Comparison of ENCODE assay signal across 1 cellular context in the genomic region with DNA sequence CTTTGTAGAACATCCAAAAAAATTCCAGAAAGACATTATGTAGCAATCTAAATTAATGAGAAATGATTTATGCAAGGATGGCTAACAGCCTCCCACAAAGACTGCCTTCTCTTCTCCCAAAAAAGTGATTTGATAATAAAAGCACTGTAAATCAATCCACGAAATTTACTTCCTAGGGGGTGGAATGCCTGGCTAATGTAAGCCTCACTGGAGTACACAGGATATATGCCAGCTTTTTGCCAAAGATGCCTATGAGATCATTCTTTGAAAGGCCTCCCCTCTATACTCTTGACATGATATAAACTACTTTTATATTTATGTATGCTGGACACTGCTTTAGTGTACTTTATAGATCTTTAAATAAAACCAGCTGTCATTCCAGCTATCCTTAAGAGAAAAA.
TF ChIP-seq lines count a peak whose summit lies in the region.

No MANE protein-coding gene starts in this region.

TF ChIP-seq in GM23338, 12 proteins besides CTCF, POLR2A, EP300 and RAD21 (continued from another document):
- TF ChIP-seq STAT1 (IDR thresholded peaks at IDR 0.05; ENCODE audit: unreplicated experiment) (no peak), ZNF114 (CRISPR knock-in tag; IDR thresholded peaks at IDR 0.05) (no peak), JUNB (IDR thresholded peaks at IDR 0.05; ENCODE audit: unreplicated experiment) (no peak), ZNF331 (CRISPR knock-in tag; IDR thresholded peaks at IDR 0.05; ENCODE audit: low read depth) (no peak), POLR2AphosphoS5 (IDR thresholded peaks at IDR 0.05; ENCODE audit: low read depth) (no peak), EZH2 (IDR thresholded peaks at IDR 0.05; ENCODE audit: low read depth, unreplicated experiment) (no peak)
- TF ChIP-seq, protein P1, sequence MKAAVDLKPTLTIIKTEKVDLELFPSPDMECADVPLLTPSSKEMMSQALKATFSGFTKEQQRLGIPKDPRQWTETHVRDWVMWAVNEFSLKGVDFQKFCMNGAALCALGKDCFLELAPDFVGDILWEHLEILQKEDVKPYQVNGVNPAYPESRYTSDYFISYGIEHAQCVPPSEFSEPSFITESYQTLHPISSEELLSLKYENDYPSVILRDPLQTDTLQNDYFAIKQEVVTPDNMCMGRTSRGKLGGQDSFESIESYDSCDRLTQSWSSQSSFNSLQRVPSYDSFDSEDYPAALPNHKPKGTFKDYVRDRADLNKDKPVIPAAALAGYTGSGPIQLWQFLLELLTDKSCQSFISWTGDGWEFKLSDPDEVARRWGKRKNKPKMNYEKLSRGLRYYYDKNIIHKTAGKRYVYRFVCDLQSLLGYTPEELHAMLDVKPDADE (IDR thresholded peaks at IDR 0.05) = no peak
